1 cellular context compared by ENCODE assay signal in the genomic region with DNA sequence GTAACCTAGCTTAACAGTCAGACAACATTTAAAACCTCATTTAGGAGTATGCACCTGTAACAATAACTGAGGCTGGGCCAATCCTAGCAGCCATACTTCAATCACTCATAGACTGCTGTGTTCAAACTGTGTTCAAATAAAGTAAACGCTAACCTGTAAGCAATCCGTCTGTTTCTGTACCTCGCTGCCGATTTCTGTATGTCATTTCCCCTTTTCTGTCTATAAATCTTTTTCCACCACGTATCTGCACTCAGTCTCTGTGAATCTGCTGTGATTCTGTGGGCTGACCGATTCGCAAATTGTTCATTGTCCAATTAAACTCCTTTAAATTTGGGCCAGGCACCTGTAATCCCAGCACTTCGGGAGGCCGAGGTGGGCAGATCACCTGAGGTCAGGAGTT.
TF ChIP-seq lines count a peak whose summit lies in the region.

No MANE protein-coding gene starts in this region.

TF ChIP-seq in SK-N-SH, 30 proteins besides CTCF, POLR2A, EP300 and RAD21:
- TF ChIP-seq ZBTB33 (IDR thresholded peaks at IDR 0.05; ENCODE audit: borderline replicate concordance, low read depth) (no peak), FOXM1 (IDR thresholded peaks at IDR 0.05; ENCODE audit: low read depth) (no peak), JUND (IDR thresholded peaks at IDR 0.05) (no peak)
